8 cellular contexts compared by ENCODE assay signal in the genomic region with DNA sequence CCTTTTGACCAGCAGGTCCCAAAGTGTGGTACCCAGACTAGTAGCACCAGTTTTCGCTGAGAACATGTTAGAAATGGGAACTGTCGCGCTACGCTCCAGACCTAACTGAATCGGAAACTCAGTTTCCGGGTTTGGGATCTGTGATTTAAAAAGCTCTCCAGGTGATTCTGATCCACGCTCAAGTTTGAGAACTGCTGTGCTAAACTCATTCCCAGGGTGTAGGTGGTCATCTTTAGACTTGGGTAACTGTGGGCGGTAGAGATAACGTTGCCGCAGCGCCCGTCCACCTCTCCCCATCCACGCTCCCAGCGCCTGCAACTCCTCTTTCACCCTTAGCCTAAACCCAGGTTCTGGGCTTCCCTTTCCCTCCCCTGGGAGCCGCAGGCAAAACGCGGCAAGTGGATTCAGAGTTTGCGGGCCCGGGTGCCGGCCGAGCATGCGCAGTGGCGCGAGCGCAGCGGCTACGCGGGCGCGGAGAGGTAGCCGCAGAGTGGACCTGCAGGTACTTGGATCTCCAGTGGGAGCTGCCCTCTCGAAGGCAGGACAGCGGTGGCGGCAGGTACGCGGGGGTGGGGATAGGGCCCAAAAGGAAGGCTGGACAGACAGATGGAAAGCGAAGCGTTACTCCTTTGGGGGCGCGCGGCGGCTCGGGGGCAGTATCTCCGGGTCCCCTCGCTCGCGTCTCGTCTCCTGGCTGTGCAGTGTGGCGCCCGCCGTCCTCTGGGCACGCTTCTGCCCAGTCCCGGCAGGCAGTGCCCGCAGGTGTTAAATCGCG. TPM values are rescaled to one million over a fixed set of nuclear protein-coding genes. Genes with fewer than 3 reads are reported as not detected.
A peak's percentile ranks its signal among the peaks of the same experiment; 100 is the strongest.
DNase-seq lines count a peak whose midpoint lies in the region; ATAC-seq, FAIRE-seq and TF ChIP-seq lines count a peak whose summit lies in the region.

A gene with protein sequence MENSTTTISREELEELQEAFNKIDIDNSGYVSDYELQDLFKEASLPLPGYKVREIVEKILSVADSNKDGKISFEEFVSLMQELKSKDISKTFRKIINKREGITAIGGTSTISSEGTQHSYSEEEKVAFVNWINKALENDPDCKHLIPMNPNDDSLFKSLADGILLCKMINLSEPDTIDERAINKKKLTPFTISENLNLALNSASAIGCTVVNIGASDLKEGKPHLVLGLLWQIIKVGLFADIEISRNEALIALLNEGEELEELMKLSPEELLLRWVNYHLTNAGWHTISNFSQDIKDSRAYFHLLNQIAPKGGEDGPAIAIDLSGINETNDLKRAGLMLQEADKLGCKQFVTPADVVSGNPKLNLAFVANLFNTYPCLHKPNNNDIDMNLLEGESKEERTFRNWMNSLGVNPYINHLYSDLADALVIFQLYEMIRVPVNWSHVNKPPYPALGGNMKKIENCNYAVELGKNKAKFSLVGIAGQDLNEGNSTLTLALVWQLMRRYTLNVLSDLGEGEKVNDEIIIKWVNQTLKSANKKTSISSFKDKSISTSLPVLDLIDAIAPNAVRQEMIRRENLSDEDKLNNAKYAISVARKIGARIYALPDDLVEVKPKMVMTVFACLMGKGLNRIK (plus strand): TSS at position 443 of the 775 bp plus-strand sequence. CDS start 67,845 bp downstream, outside the sequence.

- CTCF ChIA-PET in activated CD4-positive, alpha-beta T cell treated with anti-CD3 and anti-CD28 coated beads, Interleukin-2, amount 10 ng/mL, durations not matched to agents 7 days and 5 days (lab: Charles Lee) = interaction anchor here (0.6 to 0.9 kb wide), 2 partner anchors 12 to 13 kb away, joined by 3 to 4 read pairs; no protein-coding TSS in a partner anchor

- POLR2A ChIA-PET in activated CD4-positive, alpha-beta T cell treated with anti-CD3 and anti-CD28 coated beads, Interleukin-2, amount 10 ng/mL, durations not matched to agents 7 days and 5 days (lab: Charles Lee) = no interaction called here

- peaks cover 6% of the 10 kb centered on the region for H3K27me3 Mint-ChIP-seq in activated CD4-positive, alpha-beta T cell treated with anti-CD3 and anti-CD28 coated beads, Interleukin-2, amount 10 ng/mL, durations not matched to agents 7 days and 5 days
- H3K27me3 Mint-ChIP-seq in dendritic cell treated with granulocyte-macrophage colony-stimulating factor and Interleukin-4, amounts not matched to agents 40 ng/mL and 50 ng/mL, for 4 days = peaks cover 16% of the 10 kb centered on the region

- peaks cover 21% of the 10 kb centered on the region for H3K4me1 Mint-ChIP-seq in activated CD4-positive, alpha-beta T cell treated with anti-CD3 and anti-CD28 coated beads, Interleukin-2, amount 10 ng/mL, durations not matched to agents 7 days and 5 days
- H3K4me1 Mint-ChIP-seq in dendritic cell treated with granulocyte-macrophage colony-stimulating factor and Interleukin-4, amounts not matched to agents 40 ng/mL and 50 ng/mL, for 4 days (ENCODE audit: low read depth) = peaks cover 7% of the 10 kb centered on the region

- under 1% methylated on average over 56 of the region's 56 CpGs for WGBS in liver

- H3K36me3 Mint-ChIP-seq in activated CD4-positive, alpha-beta T cell treated with anti-CD3 and anti-CD28 coated beads, Interleukin-2, amount 10 ng/mL, durations not matched to agents 7 days and 5 days (ENCODE audit: low read depth) = no peaks in the 10 kb centered on the region
- H3K36me3 Mint-ChIP-seq in dendritic cell treated with granulocyte-macrophage colony-stimulating factor and Interleukin-4, amounts not matched to agents 40 ng/mL and 50 ng/mL, for 4 days (ENCODE audit: low read depth) = peaks cover 6% of the 10 kb centered on the region

- peak within 1 kb of the TSS; percentile 80 to 97 (median 94) for H3K4me2 ChIP-seq in BLaER1 treated with 17β-estradiol and CSF1 and Interleukin-3, amounts not matched to agents 10 nM and 100 nM

- no peaks in the 10 kb centered on the region for H3K36me3 ChIP-seq in BLaER1 treated with 17β-estradiol and CSF1 and Interleukin-3, amounts not matched to agents 10 nM and 100 nM
- no peaks in the 10 kb centered on the region for H3K36me3 ChIP-seq in liver (ENCODE audit: control insufficient read depth in 4 of 4, insufficient read depth in 3 of 4, low read depth in 1 of 4, low read length in 3 of 4)

- H3K27ac ChIP-seq in BLaER1 treated with 17β-estradiol and CSF1 and Interleukin-3, amounts not matched to agents 10 nM and 100 nM = peak within 1 kb of the TSS in 8 of 11 experiments; percentile 23 to 69 (median 38); a peak in 13 of 22 replicates
- peak within 1 kb of the TSS; percentile 86 to 96 for H3K27ac ChIP-seq in liver (ENCODE audit: low read depth in 1 of 2, low read length in 2 of 2)

- peak; percentile 95 for ATAC-seq in HG03439 (IDR thresholded peaks at IDR 0.05; ENCODE audit: unreplicated experiment)

- peak within 1 kb of the TSS; percentile 90 for H3K27ac Mint-ChIP-seq in activated CD4-positive, alpha-beta T cell treated with anti-CD3 and anti-CD28 coated beads, Interleukin-2, amount 10 ng/mL, durations not matched to agents 7 days and 5 days
- H3K27ac Mint-ChIP-seq in dendritic cell treated with granulocyte-macrophage colony-stimulating factor and Interleukin-4, amounts not matched to agents 40 ng/mL and 50 ng/mL, for 4 days = peak within 1 kb of the TSS; percentile 79

- H3K4me3 ChIP-seq in BLaER1 treated with 17β-estradiol and CSF1 and Interleukin-3, amounts not matched to agents 10 nM and 100 nM = peak within 1 kb of the TSS; percentile 69 to 89 (median 74)
- peak within 1 kb of the TSS; percentile 77 to 90 (median 85) for H3K4me3 ChIP-seq in liver (ENCODE audit: low read depth in 1 of 3, low read length in 3 of 3)

- no peak for TF ChIP-seq CTCF in liver (IDR thresholded peaks at IDR 0.05; ENCODE audit: low read depth, low read length, missing input control)

- intact Hi-C loops in dendritic cell treated with granulocyte-macrophage colony-stimulating factor and Interleukin-4, amounts not matched to agents 40 ng/mL and 50 ng/mL, for 4 days (cut with micrococcal nuclease) = loop anchor here (2.0 to 10.0 kb wide), 2 partner anchors 13 to 129 kb away; a partner anchor contains a TSS

- H3K9me3 Mint-ChIP-seq in activated CD4-positive, alpha-beta T cell treated with anti-CD3 and anti-CD28 coated beads, Interleukin-2, amount 10 ng/mL, durations not matched to agents 7 days and 5 days = no peaks in the 10 kb centered on the region
- no peaks in the 10 kb centered on the region for H3K9me3 Mint-ChIP-seq in dendritic cell treated with granulocyte-macrophage colony-stimulating factor and Interleukin-4, amounts not matched to agents 40 ng/mL and 50 ng/mL, for 4 days

- peak; percentile 80 for DNase-seq in GM19239 (ENCODE audit: insufficient read length, low spot score)
- DNase-seq in NCI-H510A treated with DMSO at 0.1 percent for 48 hours (lab: John Stamatoyannopoulos, UW) = peak; percentile 73
- peak; percentile 82 for DNase-seq in activated CD4-positive, alpha-beta T cell treated with anti-CD3 and anti-CD28 coated beads, Interleukin-2, amount 10 ng/mL, durations not matched to agents 7 days and 5 days
- peak; percentile 86 for DNase-seq in stimulated activated CD4-positive, alpha-beta T cell treated with anti-CD3 and anti-CD28 coated beads, Interleukin-4, amount 100 ng/mL, for 24 hours

- peak within 1 kb of the TSS; percentile 43 to 79 (median 71); a peak in 21 of 22 replicates for H3K9ac ChIP-seq in BLaER1 treated with 17β-estradiol and CSF1 and Interleukin-3, amounts not matched to agents 10 nM and 100 nM
- peak within 1 kb of the TSS; percentile 73 to 97 for H3K9ac ChIP-seq in liver (ENCODE audit: low read depth in 1 of 2, low read length in 2 of 2)

- H3K9me3 ChIP-seq in BLaER1 treated with 17β-estradiol and CSF1 and Interleukin-3, amounts not matched to agents 10 nM and 100 nM (replicated peaks in 1 of 11) = peaks cover 0 to 4% (median 0%) of the 10 kb centered on the region in 11 experiments; a peak in 1 of 22 replicates
- H3K9me3 ChIP-seq in liver (ENCODE audit: control insufficient read depth in 4 of 4, low read length in 3 of 4) = no peaks in the 10 kb centered on the region

- peak; percentile 78 for FAIRE-seq in GM19239 (lab: Jason Lieb, UNC)

- peaks cover 0 to 25% (median 10%) of the 10 kb centered on the region in 10 experiments; a peak in 15 of 20 replicates for H3K4me1 ChIP-seq in BLaER1 treated with 17β-estradiol and CSF1 and Interleukin-3, amounts not matched to agents 10 nM and 100 nM
- peaks cover 4 to 20% (median 15%) of the 10 kb centered on the region in 4 donors for H3K4me1 ChIP-seq in liver (ENCODE audit: control insufficient read depth in 4 of 4, insufficient read depth in 4 of 4, low read length in 3 of 4)

- peak within 1 kb of the TSS; percentile 96 for H3K4me3 Mint-ChIP-seq in activated CD4-positive, alpha-beta T cell treated with anti-CD3 and anti-CD28 coated beads, Interleukin-2, amount 10 ng/mL, durations not matched to agents 7 days and 5 days
- peak within 1 kb of the TSS; percentile 94 for H3K4me3 Mint-ChIP-seq in dendritic cell treated with granulocyte-macrophage colony-stimulating factor and Interleukin-4, amounts not matched to agents 40 ng/mL and 50 ng/mL, for 4 days

- no peaks in the 10 kb centered on the region for H4K20me1 ChIP-seq in BLaER1 treated with 17β-estradiol and CSF1 and Interleukin-3, amounts not matched to agents 10 nM and 100 nM

- TF ChIP-seq RAD21 in liver (IDR thresholded peaks at IDR 0.05) = peak; percentile 51 to 59

- peaks cover 0 to 14% (median 9%) of the 10 kb centered on the region in 11 experiments; a peak in 9 of 22 replicates for H3K27me3 ChIP-seq in BLaER1 treated with 17β-estradiol and CSF1 and Interleukin-3, amounts not matched to agents 10 nM and 100 nM
- no peaks in the 10 kb centered on the region for H3K27me3 ChIP-seq in liver (ENCODE audit: control insufficient read depth in 4 of 4, insufficient read depth in 4 of 4, low read length in 3 of 4)

RNA-seq across cellular contexts. Expression of the gene that starts here (rescaled TPM):
- total RNA-seq in activated CD4-positive, alpha-beta T cell treated with anti-CD3 and anti-CD28 coated beads, Interleukin-2, amount 10 ng/mL, durations not matched to agents 7 days and 5 days = 1 to 10 TPM; 2.1 to 2.6 TPM
- 10 to 100 TPM; 12.2 to 21.9 TPM for total RNA-seq in liver
- polyA plus RNA-seq in liver = 1 to 10 TPM; 7.2 to 7.9 TPM

Comparison
In these comparisons a context has a peak if more than half of its experiments do, and no peak if none do; other contexts are left out.
1. Peak in every context shown above with its lines: DNase-seq, ATAC-seq, H3K4me3 ChIP-seq and H3K27ac ChIP-seq.